In the genomic region with DNA sequence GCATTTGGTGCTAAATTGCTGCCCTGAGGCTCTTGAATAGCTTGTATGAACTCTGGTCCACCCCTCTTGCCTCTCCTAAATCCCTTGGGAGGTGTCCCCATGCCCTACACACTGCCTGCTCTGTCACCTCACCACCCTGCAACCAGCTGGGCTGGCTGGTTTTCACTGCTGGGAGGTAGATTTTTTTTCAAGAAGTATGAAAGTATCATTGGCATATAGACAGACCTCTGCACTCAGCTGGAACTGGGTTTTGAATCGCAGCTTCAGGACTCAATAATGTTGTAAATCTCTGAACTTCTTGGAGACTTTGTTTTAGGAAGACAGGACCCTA, we compare ENCODE assay signal across 8 cellular contexts.
DNase-seq lines count a peak whose midpoint lies in the region; TF ChIP-seq lines count a peak whose summit lies in the region.

No MANE protein-coding gene starts in this region.

- peak overlapping the region; percentile 53 for H3K4me3 Mint-ChIP-seq in activated naive CD4-positive, alpha-beta T cell treated with anti-CD3 and anti-CD28 coated beads, Interleukin-2, amount 50 U/mL, for 24 hours

- no peak for DNase-seq in activated naive CD4-positive, alpha-beta T cell treated with anti-CD3 and anti-CD28 coated beads, Interleukin-2, amount 50 U/mL, for 16 hours
- DNase-seq in RWPE1 (ENCODE audit: low spot score) (no peak), left ventricle myocardium inferior (no peak), thyroid gland (no peak), NCI-H748 treated with DMSO at 0.1 percent for 48 hours (lab: John Stamatoyannopoulos, UW) (no peak), HAP-1 (ENCODE audit: low spot score in 2 of 2) (no peak), glomerular visceral epithelial cell (ENCODE audit: extremely low spot score) (no peak)

- H3K4me1 ChIP-seq in left ventricle myocardium inferior = peaks cover 84% of the 10 kb centered on the region
- H3K4me1 ChIP-seq in thyroid gland = peaks cover 42 to 65% of the 10 kb centered on the region in 2 donors
- H3K4me1 ChIP-seq in HAP-1 = peaks cover 17% of the 10 kb centered on the region

- CTCF ChIA-PET in RWPE1 (lab: Yijun Ruan, JAX) = interaction anchor here (1.3 kb wide), 1 partner anchor 198 kb away, joined by 5 read pairs; no protein-coding TSS in a partner anchor

- 19 to 32% methylated on average over 1 of the region's 1 CpG for WGBS in thyroid gland, 2 donors

- H3K27me3 ChIP-seq in left ventricle myocardium inferior (ENCODE audit: low read depth) (no peaks in the 10 kb centered on the region), thyroid gland (no peaks in the 10 kb centered on the region), HAP-1 (ENCODE audit: low read depth) (no peaks in the 10 kb centered on the region)

- peak overlapping the region; percentile 80 for H3K27ac ChIP-seq in RWPE1
- peak overlapping the region; percentile 77 for H3K27ac ChIP-seq in left ventricle myocardium inferior (replicated peaks)
- H3K27ac ChIP-seq in thyroid gland = peak overlapping the region in 2 of 3 donors; percentile 26 to 47

- TF ChIP-seq CTCF in RWPE1 (conservative IDR thresholded peaks at IDR 0.05; ENCODE audit: low read depth) = no peak
- TF ChIP-seq CTCF in left ventricle myocardium inferior (IDR thresholded peaks at IDR 0.05; ENCODE audit: borderline replicate concordance) = no peak
- no peak for TF ChIP-seq CTCF in thyroid gland (IDR thresholded peaks at IDR 0.05)

- H3K36me3 ChIP-seq in left ventricle myocardium inferior = no peaks in the 10 kb centered on the region
- no peaks in the 10 kb centered on the region for H3K36me3 ChIP-seq in thyroid gland
- no peaks in the 10 kb centered on the region for H3K36me3 ChIP-seq in HAP-1 (replicated peaks)

- H3K4me3 ChIP-seq in left ventricle myocardium inferior (no peak overlapping the region), thyroid gland (replicated peaks in 1 of 3) (no peak overlapping the region), HAP-1 (no peak overlapping the region)

- H3K9me3 ChIP-seq in left ventricle myocardium inferior (replicated peaks) (no peaks in the 10 kb centered on the region), thyroid gland (no peaks in the 10 kb centered on the region), HAP-1 (no peaks in the 10 kb centered on the region)

- H3K9me3 Mint-ChIP-seq in activated naive CD4-positive, alpha-beta T cell treated with anti-CD3 and anti-CD28 coated beads, Interleukin-2, amount 50 U/mL, for 24 hours = no peaks in the 10 kb centered on the region

- intact Hi-C loops in left ventricle myocardium inferior (cut with micrococcal nuclease) = loop anchor here (10.0 kb wide), 1 partner anchor 196 kb away; no protein-coding TSS in a partner anchor
- intact Hi-C loops in thyroid gland (cut with DNase I) = no loop called here

- in situ Hi-C loops in HAP-1 (cut with MboI; ENCODE audit: low sequenced_read_pairs) = no loop called here

- H3K27me3 Mint-ChIP-seq in activated naive CD4-positive, alpha-beta T cell treated with anti-CD3 and anti-CD28 coated beads, Interleukin-2, amount 50 U/mL, for 24 hours = no peaks in the 10 kb centered on the region

- no peak for TF ChIP-seq POLR2A in thyroid gland (IDR thresholded peaks at IDR 0.05)

- peaks cover 8% of the 10 kb centered on the region for H3K36me3 Mint-ChIP-seq in activated naive CD4-positive, alpha-beta T cell treated with anti-CD3 and anti-CD28 coated beads, Interleukin-2, amount 50 U/mL, for 24 hours

- POLR2A ChIA-PET in RWPE1 (lab: Yijun Ruan, JAX; ENCODE audit: low non-redundant PET) = interaction anchor here (0.6 kb wide), 1 partner anchor 1229 kb away, joined by 3 read pairs; no protein-coding TSS in a partner anchor

- H3K27ac Mint-ChIP-seq in activated naive CD4-positive, alpha-beta T cell treated with anti-CD3 and anti-CD28 coated beads, Interleukin-2, amount 50 U/mL, for 24 hours = peak overlapping the region; percentile 92

- H3K4me1 Mint-ChIP-seq in activated naive CD4-positive, alpha-beta T cell treated with anti-CD3 and anti-CD28 coated beads, Interleukin-2, amount 50 U/mL, for 24 hours = peaks cover 82% of the 10 kb centered on the region
